Comparison of ENCODE assay signal across 25 cellular contexts in the genomic region with DNA sequence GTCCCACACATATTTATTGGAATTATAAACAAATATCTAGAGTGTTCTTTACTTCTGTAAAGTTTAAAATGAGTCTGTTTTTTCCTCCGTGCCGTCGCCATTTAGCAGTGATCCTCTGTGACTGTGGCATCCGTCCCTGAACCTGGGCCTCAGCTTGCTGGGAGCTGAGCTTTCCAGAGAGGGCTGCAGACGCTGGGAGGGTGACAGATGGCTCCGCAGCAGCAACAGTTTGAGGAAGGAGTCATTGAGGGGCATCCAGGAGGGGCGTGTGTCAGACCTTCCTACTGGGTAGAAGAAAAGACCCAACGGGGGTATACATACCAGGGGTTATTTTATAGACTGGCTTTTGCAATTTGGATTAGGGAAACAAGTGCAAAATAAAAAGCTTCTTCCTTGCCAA. TPM values are rescaled to one million over a fixed set of nuclear protein-coding genes. Genes with fewer than 3 reads are reported as not detected.
"Had no signal": no experiment of that assay in that cellular context is flagged by ENCODE, and none has a peak within 500 bp of the region (broad histone marks: within the 10 kb centered on the region; RNA-seq: fewer than 3 reads in every experiment).

No MANE protein-coding gene starts in this region.

- H3K9me3 ChIP-seq: lower lobe of right lung, ovary, prostate gland, right atrium auricular region, thoracic aorta had no signal

- H3K4me1 ChIP-seq: foreskin keratinocyte, lower lobe of right lung, prostate gland, right atrium auricular region had no signal

- DNase-seq: activated CD4-positive, alpha-beta T cell treated with anti-CD3 and anti-CD28 coated beads, Interleukin-2, amount 50 U/mL, for 1 hour; activated CD4-positive, CD25-positive, alpha-beta regulatory T cell treated with anti-CD3 and anti-CD28 coated beads, Interleukin-2, amount 50 U/mL, for 72 hours; activated gamma-delta T cell; activated naive CD4-positive, alpha-beta T cell treated with anti-CD3 and anti-CD28 coated beads, Interleukin-2, amount 50 U/mL, for 16 hours; cortex of kidney; effector CD8-positive, alpha-beta T cell; lower lobe of right lung; ovary; stimulated activated naive CD4-positive, alpha-beta T cell treated with Interleukin-2 at 50 U/mL for 16 hours had no signal

- H3K4me3 ChIP-seq: hepatocyte, lower lobe of right lung, ovary, prostate gland, right atrium auricular region, thoracic aorta had no signal

- H3K27me3 ChIP-seq: ovary, right atrium auricular region had no signal

- H3K36me3 ChIP-seq: lower lobe of right lung, ovary, prostate gland, right atrium auricular region, thoracic aorta had no signal

- H3K27ac ChIP-seq: foreskin keratinocyte, hepatocyte, lower lobe of right lung, ovary, prostate gland, right atrium auricular region, thoracic aorta had no signal

- ATAC-seq: activated naive CD8-positive, alpha-beta T cell treated with anti-CD3 and anti-CD28 coated beads, Interleukin-2, amount 50 U/mL, for 24 hours had no signal

RNA-seq across cellular contexts. Expression of a gene that starts 47.9 kb away (rescaled TPM):
- total RNA-seq: activated CD8-positive, alpha-beta T cell treated with anti-CD3 and anti-CD28 coated beads, Interleukin-2, amount 10 ng/mL, durations not matched to agents 7 days and 5 days; foreskin keratinocyte; hepatocyte; kidney epithelial cell; left lobe of liver; lower lobe of right lung; mesenteric fat pad; ovary; right atrium auricular region; T-helper 2 cell treated with Interferon-gamma antibody and Interleukin-4, amounts not matched to agents 100 ng/mL and 5 ng/mL, for 36 hours; thoracic aorta had no signal
- polyA plus RNA-seq: esophagus; foreskin keratinocyte; hepatocyte; immature natural killer cell; naive thymus-derived CD4-positive, alpha-beta T cell; ovary had no signal

RNA-seq across cellular contexts. Expression of a gene that starts 58.5 kb away (rescaled TPM):
- total RNA-seq: activated CD8-positive, alpha-beta T cell treated with anti-CD3 and anti-CD28 coated beads, Interleukin-2, amount 10 ng/mL, durations not matched to agents 7 days and 5 days; activated T-helper 1 cell treated with anti-CD3 and anti-CD28 coated beads, Interleukin-12 subunit alpha, Interleukin-12 subunit beta, Interleukin-2, Interleukin-4 antibody, amounts not matched to agents 30 ng/mL and 10 ng/mL and 1 ng/mL, durations not matched to agents 14 hours and 24 hours and 36 hours; cerebellum; foreskin keratinocyte; hepatocyte; kidney epithelial cell; left lobe of liver; lower lobe of right lung; mesenteric fat pad; naive thymus-derived CD4-positive, alpha-beta T cell; ovary; prostate gland; right atrium auricular region; T-helper 2 cell treated with Interferon-gamma antibody and Interleukin-4, amounts not matched to agents 100 ng/mL and 5 ng/mL, for 36 hours; thoracic aorta had no signal
- polyA plus RNA-seq: esophagus; foreskin keratinocyte; hepatocyte; immature natural killer cell; naive thymus-derived CD4-positive, alpha-beta T cell; ovary had no signal
